10 cellular contexts compared by ENCODE assay signal in the genomic region with DNA sequence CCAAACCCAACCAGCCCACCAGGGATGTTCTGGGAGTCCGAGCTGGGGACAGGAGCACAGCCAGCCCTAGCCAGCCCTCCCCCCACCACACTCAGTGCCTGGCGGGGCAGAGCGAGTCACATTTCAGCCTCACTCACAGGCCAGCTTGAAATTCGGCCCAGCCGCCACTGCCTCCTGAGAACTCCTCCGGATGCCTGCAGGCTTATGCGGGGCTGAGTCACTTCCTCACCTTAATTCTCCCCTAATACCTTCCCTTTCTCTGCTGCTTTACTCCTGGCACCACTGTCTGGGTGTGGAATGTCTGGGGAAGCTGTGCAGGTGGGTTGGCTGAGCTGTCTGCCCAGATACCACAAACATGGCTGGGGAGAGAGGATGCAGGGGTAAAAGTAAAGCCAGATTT. TPM values are rescaled to one million over a fixed set of nuclear protein-coding genes. Genes with fewer than 3 reads are reported as not detected.
DNase-seq lines count a peak whose midpoint lies in the region; ATAC-seq and TF ChIP-seq lines count a peak whose summit lies in the region.
"Had no signal": no experiment of that assay in that cellular context is flagged by ENCODE, and none has a peak within 500 bp of the region (broad histone marks: within the 10 kb centered on the region; RNA-seq: fewer than 3 reads in every experiment).

No MANE protein-coding gene starts in this region.

- H3K27ac ChIP-seq in SJCRH30: peak overlapping the region; percentile 12; the same call in 1 of the 2 replicates

- peaks cover 16% of the 10 kb centered on the region for H3K4me1 ChIP-seq in SJCRH30
- peaks cover 17% of the 10 kb centered on the region for H3K4me1 ChIP-seq in skeletal muscle satellite cell (ENCODE audit: control insufficient read depth, insufficient read depth, low read length)

- ATAC-seq in GM18505 (IDR thresholded peaks at IDR 0.05; ENCODE audit: unreplicated experiment) (no peak), HG02623 (IDR thresholded peaks at IDR 0.05; ENCODE audit: unreplicated experiment) (no peak)

- H3K4me2 ChIP-seq in skeletal muscle satellite cell (ENCODE audit: low read length): peak overlapping the region; percentile 54

- DNase-seq in H7 (peak; percentile 79), SJCRH30 (peak; percentile 62 to 78), foreskin fibroblast (peak; percentile 61 to 77), NCI-H510A (lab: John Stamatoyannopoulos, UW) (no peak), mesenteric fat pad (ENCODE audit: low spot score) (no peak)
- DNase-seq: activated naive CD4-positive, alpha-beta T cell treated with anti-CD3 and anti-CD28 coated beads, Interleukin-2, amount 50 U/mL, for 16 hours; MM.1S had no signal

- no peak overlapping the region for H3K4me3 ChIP-seq in H7 (ENCODE audit: insufficient read depth, low read depth, low read length)
- H3K4me3 ChIP-seq in SJCRH30: peak overlapping the region; percentile 7; the same call in 1 of the 2 replicates
- no peak overlapping the region for H3K4me3 ChIP-seq in foreskin fibroblast (ENCODE audit: low read depth in 1 of 2, low read length in 2 of 2)
- H3K4me3 ChIP-seq in skeletal muscle satellite cell (ENCODE audit: low read length): no peak overlapping the region

- TF ChIP-seq CTCF in foreskin fibroblast (IDR thresholded peaks at IDR 0.05; ENCODE audit: low read depth, low read length): no peak

- H3K9ac ChIP-seq in skeletal muscle satellite cell (ENCODE audit: low read depth, low read length): no peak overlapping the region

- H3K9me3 ChIP-seq in SJCRH30 (replicated peaks) (peaks cover 3% of the 10 kb centered on the region; the same call in 1 of the 2 replicates), skeletal muscle satellite cell (replicated peaks; ENCODE audit: low read length) (peaks cover 5% of the 10 kb centered on the region)

- H3K27me3 ChIP-seq in H7 (ENCODE audit: control insufficient read depth, insufficient read depth, low read length) (no peaks in the 10 kb centered on the region), SJCRH30 (no peaks in the 10 kb centered on the region), skeletal muscle satellite cell (ENCODE audit: control insufficient read depth, insufficient read depth, low read length) (no peaks in the 10 kb centered on the region)

- H3K36me3 ChIP-seq in H7 (replicated peaks; ENCODE audit: control insufficient read depth, insufficient read depth, low read length) (no peaks in the 10 kb centered on the region), SJCRH30 (no peaks in the 10 kb centered on the region), skeletal muscle satellite cell (ENCODE audit: insufficient read depth, low read length) (no peaks in the 10 kb centered on the region)

- TF ChIP-seq POLR2A in GM18505 (IDR thresholded peaks at IDR 0.05; ENCODE audit: borderline replicate concordance, extremely low read depth, insufficient read depth, insufficient read length): no peak

RNA-seq across cellular contexts. Expression of a gene that starts 22.6 kb away (rescaled TPM):
- 28.2 and 31.7 TPM in 2 replicates for total RNA-seq in H7 (2014; rRNA removed; shearing (Covaris generic))
- total RNA-seq in SJCRH30 (2014; rRNA removed; shearing (Covaris generic)): 22.5 and 24.4 TPM in 2 replicates
- 17.5 and 19.5 TPM in 2 replicates for total RNA-seq in skeletal muscle satellite cell (2012; rRNA removed)
- 30.6 TPM for total RNA-seq in mesenteric fat pad

Comparison
In these comparisons a context has a peak if more than half of its experiments do, and no peak if none do; other contexts are left out.
1. DNase-seq: peak in H7 (single experiment), SJCRH30 (2 of 2) and foreskin fibroblast (2 of 2); none in NCI-H510A (single experiment) and mesenteric fat pad (single experiment).